ENCODE assay signal across 19 cellular contexts in genomic region chr20:63149531-63150207, GRCh38.
"Had no signal": no experiment of that assay in that cellular context is flagged by ENCODE, and none has a peak within 500 bp of the region (broad histone marks: within the 10 kb centered on the region; RNA-seq: fewer than 3 reads in every experiment).

No MANE protein-coding gene starts in this region.

- H3K36me3 ChIP-seq: adrenal gland, thyroid gland had no signal

- H3K27ac ChIP-seq: adrenal gland, body of pancreas, epithelial cell of prostate, psoas muscle, thyroid gland had no signal

- H3K4me3 ChIP-seq: adrenal gland, body of pancreas, psoas muscle, thyroid gland had no signal

- H3K4me3 Mint-ChIP-seq: activated CD4-positive, alpha-beta memory T cell treated with anti-CD3 and anti-CD28 coated beads, Interleukin-2, amount 10 ng/mL, durations not matched to agents 7 days and 5 days; activated naive CD4-positive, alpha-beta T cell treated with anti-CD3 and anti-CD28 coated beads, Interleukin-2, amount 50 U/mL, for 24 hours; activated T-cell treated with anti-CD3 and anti-CD28 coated beads, Interleukin-2, amount 50 U/mL, for 24 hours; central memory CD8-positive, alpha-beta T cell; memory B cell; natural killer cell treated with Interleukin-12 subunit alpha and Interleukin-12 subunit beta and Interleukin-15 and Interleukin-18, amount 100 ng/mL, for 72 hours had no signal

- DNase-seq: activated CD4-positive, alpha-beta memory T cell treated with anti-CD3 and anti-CD28 coated beads, Interleukin-2, amount 10 ng/mL, durations not matched to agents 7 days and 5 days; activated CD4-positive, alpha-beta T cell treated with anti-CD3 and anti-CD28 coated beads for 4 hours; activated effector memory CD4-positive, alpha-beta T cell treated with Interleukin-2 at 50 U/mL for 16 hours; activated T-cell treated with anti-CD3 and anti-CD28 coated beads, Interleukin-2, amount 50 U/mL, for 24 hours; adrenal gland; body of pancreas; effector memory CD4-positive, alpha-beta T cell; foreskin melanocyte; occipital lobe; stimulated activated CD4-positive, alpha-beta T cell treated with anti-CD3 and anti-CD28 coated beads, Interleukin-12 subunit alpha, Interleukin-12 subunit beta, amount 100 ng/mL, for 4 hours; stimulated activated CD4-positive, alpha-beta T cell treated with anti-CD3 and anti-CD28 coated beads, Interleukin-2, amount 100 ng/mL, for 24 hours; T-helper 2 cell; thyroid gland had no signal

- H3K27me3 ChIP-seq: thyroid gland had no signal

- H3K27ac Mint-ChIP-seq: activated CD4-positive, alpha-beta memory T cell treated with anti-CD3 and anti-CD28 coated beads, Interleukin-2, amount 10 ng/mL, durations not matched to agents 7 days and 5 days; activated naive CD4-positive, alpha-beta T cell treated with anti-CD3 and anti-CD28 coated beads, Interleukin-2, amount 50 U/mL, for 24 hours; activated T-cell treated with anti-CD3 and anti-CD28 coated beads, Interleukin-2, amount 50 U/mL, for 24 hours; memory B cell; natural killer cell treated with Interleukin-12 subunit alpha and Interleukin-12 subunit beta and Interleukin-15 and Interleukin-18, amount 100 ng/mL, for 72 hours had no signal

- H3K4me1 Mint-ChIP-seq: activated CD4-positive, alpha-beta memory T cell treated with anti-CD3 and anti-CD28 coated beads, Interleukin-2, amount 10 ng/mL, durations not matched to agents 7 days and 5 days; activated naive CD4-positive, alpha-beta T cell treated with anti-CD3 and anti-CD28 coated beads, Interleukin-2, amount 50 U/mL, for 24 hours; central memory CD8-positive, alpha-beta T cell; memory B cell had no signal

- H3K9me3 ChIP-seq: body of pancreas, psoas muscle, thyroid gland had no signal

- H3K4me1 ChIP-seq: adrenal gland, body of pancreas, thyroid gland had no signal

- ATAC-seq: body of pancreas; natural killer cell treated with Interleukin-12 subunit alpha and Interleukin-12 subunit beta and Interleukin-15 and Interleukin-18, amount 100 ng/mL, for 72 hours; psoas muscle had no signal
